In the genomic region with DNA sequence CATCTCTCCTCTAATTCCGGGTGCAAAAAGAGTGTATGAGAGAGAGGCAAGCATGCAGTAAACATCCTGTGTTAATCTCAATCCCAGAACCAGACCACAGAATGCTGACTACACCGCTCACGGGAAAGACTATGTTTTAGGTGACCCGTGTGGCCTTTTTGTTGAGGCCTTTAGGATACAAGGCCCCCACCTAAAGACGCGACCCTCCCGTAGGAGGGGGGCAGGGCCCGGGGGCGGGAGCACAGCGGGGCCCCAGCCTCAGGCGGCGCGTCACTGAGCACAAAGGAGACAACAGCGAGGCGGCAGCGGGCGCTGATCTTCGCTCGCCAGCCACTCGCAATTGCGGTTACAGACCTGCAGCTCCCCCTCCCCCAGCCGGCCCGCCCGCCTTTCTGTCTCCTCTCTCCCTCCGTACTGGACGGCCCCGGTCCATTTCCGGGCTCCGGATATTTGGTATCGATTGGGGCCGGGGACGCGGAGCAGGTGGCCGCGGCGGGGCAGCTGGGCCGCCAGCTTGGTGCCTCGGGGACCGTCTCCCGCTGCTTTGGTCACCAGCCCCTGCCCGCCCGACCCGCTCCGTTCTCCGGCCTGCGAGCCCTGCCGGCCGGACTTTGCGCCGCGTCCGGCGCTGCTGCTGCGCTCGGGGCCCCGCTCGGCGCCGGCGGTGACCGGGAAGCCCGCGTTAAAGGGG, we compare ENCODE assay signal across 1 cellular context.
A peak's percentile ranks its signal among the peaks of the same experiment; 100 is the strongest.
TF ChIP-seq lines count a peak whose summit lies in the region.

A gene with protein sequence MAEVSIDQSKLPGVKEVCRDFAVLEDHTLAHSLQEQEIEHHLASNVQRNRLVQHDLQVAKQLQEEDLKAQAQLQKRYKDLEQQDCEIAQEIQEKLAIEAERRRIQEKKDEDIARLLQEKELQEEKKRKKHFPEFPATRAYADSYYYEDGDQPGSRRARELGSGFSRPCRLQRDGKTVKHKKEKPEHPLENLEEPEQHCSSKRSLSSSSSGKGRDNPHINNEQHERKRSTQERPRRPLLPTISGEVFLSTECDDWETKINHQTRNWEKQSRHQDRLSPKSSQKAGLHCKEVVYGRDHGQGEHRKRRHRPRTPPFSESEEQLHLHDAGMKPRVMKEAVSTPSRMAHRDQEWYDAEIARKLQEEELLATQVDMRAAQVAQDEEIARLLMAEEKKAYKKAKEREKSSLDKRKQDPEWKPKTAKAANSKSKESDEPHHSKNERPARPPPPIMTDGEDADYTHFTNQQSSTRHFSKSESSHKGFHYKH (plus strand): TSS at position 432 of the 691 bp plus-strand sequence. CDS start 281 bp downstream, outside the sequence.

TF ChIP-seq in HEK293, 187 proteins besides CTCF, POLR2A, EP300 and RAD21 (continued from another document and continues in another):
- TF ChIP-seq EGR2 (tag by site-specific recombination; IDR thresholded peaks at IDR 0.05; ENCODE audit: low read depth) = peak; percentile 74
- TF ChIP-seq ZNF138 (tag by site-specific recombination; IDR thresholded peaks at IDR 0.05; ENCODE audit: borderline replicate concordance) = no peak
- TF ChIP-seq HOXC10 (CRISPR knock-in tag; IDR thresholded peaks at IDR 0.05) = no peak
- TF ChIP-seq, protein P1, sequence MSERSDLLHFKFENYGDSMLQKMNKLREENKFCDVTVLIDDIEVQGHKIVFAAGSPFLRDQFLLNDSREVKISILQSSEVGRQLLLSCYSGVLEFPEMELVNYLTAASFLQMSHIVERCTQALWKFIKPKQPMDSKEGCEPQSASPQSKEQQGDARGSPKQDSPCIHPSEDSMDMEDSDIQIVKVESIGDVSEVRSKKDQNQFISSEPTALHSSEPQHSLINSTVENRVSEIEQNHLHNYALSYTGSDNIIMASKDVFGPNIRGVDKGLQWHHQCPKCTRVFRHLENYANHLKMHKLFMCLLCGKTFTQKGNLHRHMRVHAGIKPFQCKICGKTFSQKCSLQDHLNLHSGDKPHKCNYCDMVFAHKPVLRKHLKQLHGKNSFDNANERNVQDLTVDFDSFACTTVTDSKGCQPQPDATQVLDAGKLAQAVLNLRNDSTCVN (tag by site-specific recombination; optimal IDR thresholded peaks at IDR 0.05) = peak; percentile 81
- peak; percentile 52 for TF ChIP-seq ZNF629 (tag by site-specific recombination; IDR thresholded peaks at IDR 0.05)
- no peak for TF ChIP-seq ZNF324 (tag by site-specific recombination; IDR thresholded peaks at IDR 0.05)
- no peak for TF ChIP-seq ZNF248 (tag by site-specific recombination; IDR thresholded peaks at IDR 0.05)
- peak; percentile 29; the same call in 1 of the 2 replicates for TF ChIP-seq ZXDB (tag by site-specific recombination; IDR thresholded peaks at IDR 0.05)
- peak; percentile 82 for TF ChIP-seq ZIC2 (tag by site-specific recombination; IDR thresholded peaks at IDR 0.05)
- no peak for TF ChIP-seq ZNF585B (tag by site-specific recombination; IDR thresholded peaks at IDR 0.05)
- TF ChIP-seq, protein P2, sequence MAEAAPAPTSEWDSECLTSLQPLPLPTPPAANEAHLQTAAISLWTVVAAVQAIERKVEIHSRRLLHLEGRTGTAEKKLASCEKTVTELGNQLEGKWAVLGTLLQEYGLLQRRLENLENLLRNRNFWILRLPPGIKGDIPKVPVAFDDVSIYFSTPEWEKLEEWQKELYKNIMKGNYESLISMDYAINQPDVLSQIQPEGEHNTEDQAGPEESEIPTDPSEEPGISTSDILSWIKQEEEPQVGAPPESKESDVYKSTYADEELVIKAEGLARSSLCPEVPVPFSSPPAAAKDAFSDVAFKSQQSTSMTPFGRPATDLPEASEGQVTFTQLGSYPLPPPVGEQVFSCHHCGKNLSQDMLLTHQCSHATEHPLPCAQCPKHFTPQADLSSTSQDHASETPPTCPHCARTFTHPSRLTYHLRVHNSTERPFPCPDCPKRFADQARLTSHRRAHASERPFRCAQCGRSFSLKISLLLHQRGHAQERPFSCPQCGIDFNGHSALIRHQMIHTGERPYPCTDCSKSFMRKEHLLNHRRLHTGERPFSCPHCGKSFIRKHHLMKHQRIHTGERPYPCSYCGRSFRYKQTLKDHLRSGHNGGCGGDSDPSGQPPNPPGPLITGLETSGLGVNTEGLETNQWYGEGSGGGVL (tag by site-specific recombination; IDR thresholded peaks at IDR 0.05) = peak; percentile 73
- TF ChIP-seq ZNF214 (tag by site-specific recombination; IDR thresholded peaks at IDR 0.05; ENCODE audit: borderline replicate concordance) = no peak
- TF ChIP-seq ZNF548 (tag by site-specific recombination; IDR thresholded peaks at IDR 0.05) = no peak
- TF ChIP-seq ZNF473 (tag by site-specific recombination; IDR thresholded peaks at IDR 0.05) = no peak
- 0 out of 2 replicates have a peak, but pooled peaks have one; percentile 13 for TF ChIP-seq IKZF3 (tag by site-specific recombination; IDR thresholded peaks at IDR 0.05)
- no peak for TF ChIP-seq ZNF174 (tag by site-specific recombination; IDR thresholded peaks at IDR 0.05)
- no peak for TF ChIP-seq ZNF777 (tag by site-specific recombination; IDR thresholded peaks at IDR 0.05; ENCODE audit: borderline replicate concordance)
- no peak for TF ChIP-seq ZNF133 (tag by site-specific recombination; IDR thresholded peaks at IDR 0.05)
- no peak for TF ChIP-seq HOXA7 (CRISPR knock-in tag; IDR thresholded peaks at IDR 0.05; ENCODE audit: borderline replicate concordance)
- TF ChIP-seq ZNF660 (tag by site-specific recombination; IDR thresholded peaks at IDR 0.05) = no peak
- TF ChIP-seq, protein P3, sequence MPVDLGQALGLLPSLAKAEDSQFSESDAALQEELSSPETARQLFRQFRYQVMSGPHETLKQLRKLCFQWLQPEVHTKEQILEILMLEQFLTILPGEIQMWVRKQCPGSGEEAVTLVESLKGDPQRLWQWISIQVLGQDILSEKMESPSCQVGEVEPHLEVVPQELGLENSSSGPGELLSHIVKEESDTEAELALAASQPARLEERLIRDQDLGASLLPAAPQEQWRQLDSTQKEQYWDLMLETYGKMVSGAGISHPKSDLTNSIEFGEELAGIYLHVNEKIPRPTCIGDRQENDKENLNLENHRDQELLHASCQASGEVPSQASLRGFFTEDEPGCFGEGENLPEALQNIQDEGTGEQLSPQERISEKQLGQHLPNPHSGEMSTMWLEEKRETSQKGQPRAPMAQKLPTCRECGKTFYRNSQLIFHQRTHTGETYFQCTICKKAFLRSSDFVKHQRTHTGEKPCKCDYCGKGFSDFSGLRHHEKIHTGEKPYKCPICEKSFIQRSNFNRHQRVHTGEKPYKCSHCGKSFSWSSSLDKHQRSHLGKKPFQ (tag by site-specific recombination; IDR thresholded peaks at IDR 0.05) = no peak
- TF ChIP-seq ZNF239 (tag by site-specific recombination; IDR thresholded peaks at IDR 0.05) = no peak
- TF ChIP-seq, protein P4, sequence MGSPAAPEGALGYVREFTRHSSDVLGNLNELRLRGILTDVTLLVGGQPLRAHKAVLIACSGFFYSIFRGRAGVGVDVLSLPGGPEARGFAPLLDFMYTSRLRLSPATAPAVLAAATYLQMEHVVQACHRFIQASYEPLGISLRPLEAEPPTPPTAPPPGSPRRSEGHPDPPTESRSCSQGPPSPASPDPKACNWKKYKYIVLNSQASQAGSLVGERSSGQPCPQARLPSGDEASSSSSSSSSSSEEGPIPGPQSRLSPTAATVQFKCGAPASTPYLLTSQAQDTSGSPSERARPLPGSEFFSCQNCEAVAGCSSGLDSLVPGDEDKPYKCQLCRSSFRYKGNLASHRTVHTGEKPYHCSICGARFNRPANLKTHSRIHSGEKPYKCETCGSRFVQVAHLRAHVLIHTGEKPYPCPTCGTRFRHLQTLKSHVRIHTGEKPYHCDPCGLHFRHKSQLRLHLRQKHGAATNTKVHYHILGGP (tag by site-specific recombination; IDR thresholded peaks at IDR 0.05) = no peak
- peak; percentile 36 for TF ChIP-seq ZBTB20 (tag by site-specific recombination; IDR thresholded peaks at IDR 0.05)
- no peak for TF ChIP-seq ZNF426 (tag by site-specific recombination; IDR thresholded peaks at IDR 0.05)
- 0 out of 2 replicates have a peak, but pooled peaks have one; percentile 26 for TF ChIP-seq ZBTB1 (tag by site-specific recombination; IDR thresholded peaks at IDR 0.05)
- TF ChIP-seq, protein P5, sequence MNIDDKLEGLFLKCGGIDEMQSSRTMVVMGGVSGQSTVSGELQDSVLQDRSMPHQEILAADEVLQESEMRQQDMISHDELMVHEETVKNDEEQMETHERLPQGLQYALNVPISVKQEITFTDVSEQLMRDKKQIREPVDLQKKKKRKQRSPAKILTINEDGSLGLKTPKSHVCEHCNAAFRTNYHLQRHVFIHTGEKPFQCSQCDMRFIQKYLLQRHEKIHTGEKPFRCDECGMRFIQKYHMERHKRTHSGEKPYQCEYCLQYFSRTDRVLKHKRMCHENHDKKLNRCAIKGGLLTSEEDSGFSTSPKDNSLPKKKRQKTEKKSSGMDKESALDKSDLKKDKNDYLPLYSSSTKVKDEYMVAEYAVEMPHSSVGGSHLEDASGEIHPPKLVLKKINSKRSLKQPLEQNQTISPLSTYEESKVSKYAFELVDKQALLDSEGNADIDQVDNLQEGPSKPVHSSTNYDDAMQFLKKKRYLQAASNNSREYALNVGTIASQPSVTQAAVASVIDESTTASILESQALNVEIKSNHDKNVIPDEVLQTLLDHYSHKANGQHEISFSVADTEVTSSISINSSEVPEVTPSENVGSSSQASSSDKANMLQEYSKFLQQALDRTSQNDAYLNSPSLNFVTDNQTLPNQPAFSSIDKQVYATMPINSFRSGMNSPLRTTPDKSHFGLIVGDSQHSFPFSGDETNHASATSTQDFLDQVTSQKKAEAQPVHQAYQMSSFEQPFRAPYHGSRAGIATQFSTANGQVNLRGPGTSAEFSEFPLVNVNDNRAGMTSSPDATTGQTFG (tag by site-specific recombination; IDR thresholded peaks at IDR 0.05; ENCODE audit: borderline replicate concordance) = no peak
- no peak for TF ChIP-seq MEIS1 (CRISPR knock-in tag; IDR thresholded peaks at IDR 0.05; ENCODE audit: borderline replicate concordance)
- TF ChIP-seq ZFHX2 (tag by site-specific recombination; conservative IDR thresholded peaks at IDR 0.05) = peak; percentile 82
- TF ChIP-seq, protein P6, sequence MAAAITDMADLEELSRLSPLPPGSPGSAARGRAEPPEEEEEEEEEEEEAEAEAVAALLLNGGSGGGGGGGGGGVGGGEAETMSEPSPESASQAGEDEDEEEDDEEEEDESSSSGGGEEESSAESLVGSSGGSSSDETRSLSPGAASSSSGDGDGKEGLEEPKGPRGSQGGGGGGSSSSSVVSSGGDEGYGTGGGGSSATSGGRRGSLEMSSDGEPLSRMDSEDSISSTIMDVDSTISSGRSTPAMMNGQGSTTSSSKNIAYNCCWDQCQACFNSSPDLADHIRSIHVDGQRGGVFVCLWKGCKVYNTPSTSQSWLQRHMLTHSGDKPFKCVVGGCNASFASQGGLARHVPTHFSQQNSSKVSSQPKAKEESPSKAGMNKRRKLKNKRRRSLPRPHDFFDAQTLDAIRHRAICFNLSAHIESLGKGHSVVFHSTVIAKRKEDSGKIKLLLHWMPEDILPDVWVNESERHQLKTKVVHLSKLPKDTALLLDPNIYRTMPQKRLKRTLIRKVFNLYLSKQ (tag by site-specific recombination; IDR thresholded peaks at IDR 0.05; ENCODE audit: borderline replicate concordance) = no peak
- peak; percentile 35; the same call in 1 of the 2 replicates for TF ChIP-seq GLIS2 (tag by site-specific recombination; IDR thresholded peaks at IDR 0.05)
- no peak for TF ChIP-seq ZNF140 (tag by site-specific recombination; IDR thresholded peaks at IDR 0.05)
- no peak for TF ChIP-seq ZNF132 (tag by site-specific recombination; IDR thresholded peaks at IDR 0.05; ENCODE audit: borderline replicate concordance)
- peak; percentile 50; the same call in 1 of the 2 replicates for TF ChIP-seq ZBTB8A (tag by site-specific recombination; IDR thresholded peaks at IDR 0.05)
- no peak for TF ChIP-seq HOXD13 (CRISPR knock-in tag; IDR thresholded peaks at IDR 0.05; ENCODE audit: borderline replicate concordance)
- peak; percentile 66 for TF ChIP-seq ZEB2 (tag by site-specific recombination; IDR thresholded peaks at IDR 0.05)
- TF ChIP-seq ZFP41 (tag by site-specific recombination; IDR thresholded peaks at IDR 0.05; ENCODE audit: borderline replicate concordance) = no peak
- TF ChIP-seq ZNF223 (tag by site-specific recombination; IDR thresholded peaks at IDR 0.05) = no peak
- no peak for TF ChIP-seq ZNF621 (tag by site-specific recombination; IDR thresholded peaks at IDR 0.05)
- TF ChIP-seq ZNF843 (tag by site-specific recombination; IDR thresholded peaks at IDR 0.05) = no peak
- TF ChIP-seq ZNF292 (tag by site-specific recombination; IDR thresholded peaks at IDR 0.05; ENCODE audit: borderline replicate concordance, low read depth) = no peak
- no peak for TF ChIP-seq GFI1B (tag by site-specific recombination; IDR thresholded peaks at IDR 0.05)
- TF ChIP-seq ZNF768 (tag by site-specific recombination; IDR thresholded peaks at IDR 0.05) = no peak
- TF ChIP-seq ZNF2 (tag by site-specific recombination; IDR thresholded peaks at IDR 0.05) = 0 out of 2 replicates have a peak, but pooled peaks have one; percentile 50
- no peak for TF ChIP-seq ZNF175 (tag by site-specific recombination; IDR thresholded peaks at IDR 0.05)
- peak; percentile 51; the same call in 1 of the 2 replicates for TF ChIP-seq ZNF394 (tag by site-specific recombination; IDR thresholded peaks at IDR 0.05; ENCODE audit: borderline replicate concordance)
- TF ChIP-seq ZNF837 (tag by site-specific recombination; IDR thresholded peaks at IDR 0.05) = no peak
- TF ChIP-seq YY2 (tag by site-specific recombination; IDR thresholded peaks at IDR 0.05) = no peak
- TF ChIP-seq, protein P7, sequence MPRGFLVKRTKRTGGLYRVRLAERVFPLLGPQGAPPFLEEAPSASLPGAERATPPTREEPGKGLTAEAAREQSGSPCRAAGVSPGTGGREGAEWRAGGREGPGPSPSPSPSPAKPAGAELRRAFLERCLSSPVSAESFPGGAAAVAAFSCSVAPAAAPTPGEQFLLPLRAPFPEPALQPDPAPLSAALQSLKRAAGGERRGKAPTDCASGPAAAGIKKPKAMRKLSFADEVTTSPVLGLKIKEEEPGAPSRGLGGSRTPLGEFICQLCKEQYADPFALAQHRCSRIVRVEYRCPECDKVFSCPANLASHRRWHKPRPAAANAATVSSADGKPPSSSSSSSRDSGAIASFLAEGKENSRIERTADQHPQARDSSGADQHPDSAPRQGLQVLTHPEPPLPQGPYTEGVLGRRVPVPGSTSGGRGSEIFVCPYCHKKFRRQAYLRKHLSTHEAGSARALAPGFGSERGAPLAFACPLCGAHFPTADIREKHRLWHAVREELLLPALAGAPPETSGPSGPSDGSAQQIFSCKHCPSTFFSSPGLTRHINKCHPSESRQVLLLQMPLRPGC (tag by site-specific recombination; IDR thresholded peaks at IDR 0.05) = 0 out of 2 replicates have a peak, but pooled peaks have one; percentile 7
- TF ChIP-seq BCL11A (tag by site-specific recombination; IDR thresholded peaks at IDR 0.05; ENCODE audit: low read depth) = no peak
- peak; percentile 77 for TF ChIP-seq ZSCAN30 (tag by site-specific recombination; IDR thresholded peaks at IDR 0.05)
